In the genomic region with DNA sequence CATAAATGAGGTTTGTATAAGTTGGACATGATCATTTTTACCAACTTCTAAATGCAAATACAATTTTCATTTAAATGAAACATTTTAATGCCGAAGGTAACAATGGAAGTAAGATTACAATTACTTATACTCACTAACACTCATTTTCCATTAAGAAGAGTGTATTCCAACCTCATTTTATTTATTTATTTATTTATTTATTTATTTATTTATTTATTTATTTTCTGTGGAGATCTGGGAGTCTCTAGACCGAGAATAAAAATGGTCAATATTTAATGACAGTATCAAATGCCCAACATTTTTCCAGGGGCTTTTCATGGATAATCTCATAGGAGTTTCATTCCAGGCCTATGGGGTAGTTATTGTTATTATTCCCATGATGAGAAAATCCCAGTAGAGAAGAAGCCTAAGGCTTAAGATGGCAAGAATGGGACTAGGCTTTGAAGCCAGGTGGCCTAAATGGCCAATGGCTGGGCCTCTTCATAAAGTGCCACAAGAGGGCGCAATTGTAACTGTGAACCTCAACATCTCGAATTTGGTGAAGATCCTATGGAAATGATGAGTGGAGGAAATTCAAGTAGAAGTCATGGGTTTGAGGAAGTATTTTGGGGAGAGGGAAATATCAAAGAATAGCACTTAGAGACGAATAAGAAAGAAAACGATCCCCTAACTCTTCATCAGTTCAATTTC, we compare ENCODE assay signal across 8 cellular contexts. TPM values are rescaled to one million over a fixed set of nuclear protein-coding genes. Genes with fewer than 3 reads are reported as not detected.
DNase-seq lines count a peak whose midpoint lies in the region; ATAC-seq and TF ChIP-seq lines count a peak whose summit lies in the region.

No MANE protein-coding gene starts in this region.

- H3K4me2 ChIP-seq in osteoblast (ENCODE audit: insufficient read depth, low read length), result no peak overlapping the region

- peak overlapping the region; percentile 31 for H3K27ac ChIP-seq in osteoblast (ENCODE audit: low read depth, low read length)

- no peaks in the 10 kb centered on the region for H3K9me3 ChIP-seq in osteoblast (ENCODE audit: low read depth, low read length)

- peaks cover 88% of the 10 kb centered on the region for H3K79me2 ChIP-seq in osteoblast (ENCODE audit: insufficient read depth, low read length)

- no peak overlapping the region for H3K4me3 ChIP-seq in cardiac fibroblast (replicated peaks in 1 of 2; ENCODE audit: low read depth in 2 of 2, low read length in 2 of 2)
- H3K4me3 ChIP-seq in osteoblast (ENCODE audit: insufficient read depth, low read length), result no peak overlapping the region

- peaks cover 22% of the 10 kb centered on the region for H4K20me1 ChIP-seq in osteoblast (ENCODE audit: insufficient read depth, low read length)

- TF ChIP-seq CTCF in cardiac fibroblast (IDR thresholded peaks at IDR 0.05; ENCODE audit: low read depth, low read length) (peak; percentile 73), osteoblast (IDR thresholded peaks at IDR 0.05; ENCODE audit: extremely low read depth, low read depth, low read length) (peak; percentile 83)

- peak; percentile 60 for DNase-seq in NCI-H82 (lab: John Stamatoyannopoulos, UW)
- no peak for DNase-seq in NCI-H82 treated with DMSO at 0.1 percent for 48 hours (lab: John Stamatoyannopoulos, UW; ENCODE audit: unreplicated experiment)
- DNase-seq in MV-4-11 (lab: John Stamatoyannopoulos, UW), result peak; percentile 1
- DNase-seq in cardiac fibroblast (ENCODE audit: low read depth in 2 of 2), result peak; percentile 74 to 84
- no peak for DNase-seq in osteoblast (ENCODE audit: insufficient read length, low spot score, missing footprints)
- DNase-seq in NCI-H2171 (lab: John Stamatoyannopoulos, UW), result no peak

- H3K4me1 ChIP-seq in osteoblast (ENCODE audit: insufficient read depth, low read length), result peaks cover 40% of the 10 kb centered on the region

- ATAC-seq in GM21576 (IDR thresholded peaks at IDR 0.05; ENCODE audit: unreplicated experiment) (peak; percentile 55), HG03045 (IDR thresholded peaks at IDR 0.05; ENCODE audit: unreplicated experiment) (no peak)

- H3K27me3 ChIP-seq in osteoblast (ENCODE audit: insufficient read depth, low read length), result no peaks in the 10 kb centered on the region

- no peak overlapping the region for H2AFZ ChIP-seq in osteoblast (ENCODE audit: low read length)

- H3K36me3 ChIP-seq in osteoblast (ENCODE audit: insufficient read depth, low read length), result peaks cover 84% of the 10 kb centered on the region

RNA-seq across cellular contexts. Expression of gene VGLL3, which starts 21.3 kb away (rescaled TPM):
- total RNA-seq in osteoblast, result 198 and 242 TPM in 2 replicates

Comparison
In these comparisons a context has a peak if more than half of its experiments do, and no peak if none do; other contexts are left out.
1. DNase-seq: peak in NCI-H82 (single experiment), MV-4-11 (single experiment) and cardiac fibroblast (2 of 2); none in NCI-H82 treated with DMSO at 0.1 percent for 48 hours (single experiment), osteoblast (single experiment) and NCI-H2171 (single experiment).